Comparison of ENCODE assay signal across 27 cellular contexts in the genomic region with DNA sequence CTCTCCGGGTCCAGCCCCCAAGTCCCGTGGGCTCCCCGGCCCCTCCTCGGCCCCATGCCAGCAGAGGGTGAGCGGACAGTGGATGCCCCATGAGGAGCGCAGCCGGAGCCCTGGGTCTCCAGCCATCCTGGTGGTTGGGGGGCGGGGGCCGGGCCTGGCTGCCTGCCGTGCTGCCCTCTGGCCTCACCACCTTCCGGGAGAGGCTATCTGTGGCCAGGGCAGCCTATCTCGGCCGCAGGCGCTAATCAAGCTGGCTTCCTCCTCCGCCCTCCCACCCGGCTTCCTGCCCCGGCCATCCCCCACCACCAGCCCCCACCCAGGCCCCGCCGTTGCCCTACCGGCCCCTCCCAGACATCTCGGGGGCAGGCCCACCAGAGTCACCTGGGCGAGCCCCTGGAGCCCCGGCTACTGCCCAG. TPM values are rescaled to one million over a fixed set of nuclear protein-coding genes. Genes with fewer than 3 reads are reported as not detected.
DNase-seq lines count a peak whose midpoint lies in the region; ATAC-seq and TF ChIP-seq lines count a peak whose summit lies in the region.
"Had no signal": no experiment of that assay in that cellular context is flagged by ENCODE, and none has a peak within 500 bp of the region (broad histone marks: within the 10 kb centered on the region; RNA-seq: fewer than 3 reads in every experiment).

No MANE protein-coding gene starts in this region.

- H3K27me3 ChIP-seq in right atrium auricular region (no peaks in the 10 kb centered on the region), aorta (ENCODE audit: control insufficient read depth in 1 of 2, insufficient read depth in 2 of 2, low read length in 1 of 2) (no peaks in the 10 kb centered on the region)
- H3K27me3 ChIP-seq: ascending aorta had no signal

- H3K27me3 Mint-ChIP-seq in natural killer cell treated with Interleukin-12 subunit alpha and Interleukin-12 subunit beta and Interleukin-15 and Interleukin-18, amount 100 ng/mL, for 72 hours: no peaks in the 10 kb centered on the region
- no peaks in the 10 kb centered on the region for H3K27me3 Mint-ChIP-seq in naive thymus-derived CD8-positive, alpha-beta T cell
- H3K27me3 Mint-ChIP-seq: activated naive CD8-positive, alpha-beta T cell; central memory CD8-positive, alpha-beta T cell had no signal

- H3K27ac Mint-ChIP-seq in natural killer cell treated with Interleukin-12 subunit alpha and Interleukin-12 subunit beta and Interleukin-15 and Interleukin-18, amount 100 ng/mL, for 72 hours: peak overlapping the region; percentile 53 to 78
- H3K27ac Mint-ChIP-seq in naive thymus-derived CD8-positive, alpha-beta T cell: no peak overlapping the region
- H3K27ac Mint-ChIP-seq: activated naive CD8-positive, alpha-beta T cell; GM23338; WTC11 had no signal

- ATAC-seq in natural killer cell treated with Interleukin-12 subunit alpha and Interleukin-12 subunit beta and Interleukin-15 and Interleukin-18, amount 100 ng/mL, for 72 hours: peak; percentile 57 to 76
- ATAC-seq in naive thymus-derived CD8-positive, alpha-beta T cell: no peak
- no peak for ATAC-seq in aorta (ENCODE audit: low FRiP score)
- ATAC-seq: GM12878; GM23338; SK-N-SH treated with all-trans-retinoic acid at 6 μM for 48 hours; stimulated activated effector memory CD8-positive, alpha-beta T cell treated with anti-CD3 and anti-CD28 coated beads, Interleukin-12 subunit alpha, Interleukin-12 subunit beta, amount 100 ng/mL, for 72 hours; WTC11 had no signal

- H3K9me3 ChIP-seq in right atrium auricular region (no peaks in the 10 kb centered on the region), aorta (ENCODE audit: control insufficient read depth, low read length) (no peaks in the 10 kb centered on the region)
- H3K9me3 ChIP-seq: ascending aorta, Caco-2, thoracic aorta had no signal

- H3K36me3 ChIP-seq in right atrium auricular region: no peaks in the 10 kb centered on the region
- no peaks in the 10 kb centered on the region for H3K36me3 ChIP-seq in aorta (ENCODE audit: control insufficient read depth in 1 of 2, insufficient read depth in 2 of 2, low read length in 1 of 2)
- H3K36me3 ChIP-seq: ascending aorta, thoracic aorta had no signal

- H3K36me3 Mint-ChIP-seq in natural killer cell treated with Interleukin-12 subunit alpha and Interleukin-12 subunit beta and Interleukin-15 and Interleukin-18, amount 100 ng/mL, for 72 hours: no peaks in the 10 kb centered on the region
- H3K36me3 Mint-ChIP-seq in naive thymus-derived CD8-positive, alpha-beta T cell: no peaks in the 10 kb centered on the region
- H3K36me3 Mint-ChIP-seq: activated naive CD8-positive, alpha-beta T cell; WTC11 had no signal

- DNase-seq in NCI-H226 (peak; percentile 65), dermis blood vessel endothelial cell (peak; percentile 72), right atrium auricular region (ENCODE audit: low spot score) (no peak), aorta (no peak), NCI-H2029 treated with DMSO at 0.1 percent for 48 hours (lab: John Stamatoyannopoulos, UW) (no peak)
- peak; percentile 73 for DNase-seq in natural killer cell treated with Interleukin-12 subunit alpha and Interleukin-12 subunit beta and Interleukin-15 and Interleukin-18, amount 100 ng/mL, for 72 hours (ENCODE audit: low spot score)
- no peak for DNase-seq in naive thymus-derived CD8-positive, alpha-beta T cell
- no peak for DNase-seq in activated naive CD4-positive, alpha-beta T cell treated with Interleukin-2 at 50 U/mL for 16 hours
- DNase-seq: Caco-2, DND-41, foreskin fibroblast, Kasumi-1, MV-4-11, NCI-H1694, NCI-H69, nucleus accumbens had no signal

- H3K4me1 Mint-ChIP-seq in natural killer cell treated with Interleukin-12 subunit alpha and Interleukin-12 subunit beta and Interleukin-15 and Interleukin-18, amount 100 ng/mL, for 72 hours (ENCODE audit: low read depth in 2 of 2): peaks cover 0 to 29% of the 10 kb centered on the region in 2 donors
- H3K4me1 Mint-ChIP-seq in naive thymus-derived CD8-positive, alpha-beta T cell: peaks cover 0 to 22% (median 13%) of the 10 kb centered on the region in 4 donors
- H3K4me1 Mint-ChIP-seq: GM23338, WTC11 had no signal

- no peak for TF ChIP-seq CTCF in right atrium auricular region (IDR thresholded peaks at IDR 0.05)

- H3K4me3 ChIP-seq in right atrium auricular region (peak overlapping the region in 1 of 2 donors; percentile 3), aorta (ENCODE audit: low read length in 2 of 2) (no peak overlapping the region)
- H3K4me3 ChIP-seq: ascending aorta, GM12878, GM23338, smooth muscle cell, thoracic aorta had no signal

- intact Hi-C loops in aorta (cut with DNase I): no loop called here

- POLR2A ChIA-PET in naive thymus-derived CD8-positive, alpha-beta T cell (lab: Charles Lee): no interaction called here

- H3K27ac ChIP-seq in right atrium auricular region: peak overlapping the region; percentile 71 to 81
- H3K27ac ChIP-seq in aorta (ENCODE audit: low read depth in 1 of 2, low read length in 2 of 2): no peak overlapping the region
- H3K27ac ChIP-seq: ascending aorta, RWPE1, thoracic aorta had no signal

- H3K4me3 Mint-ChIP-seq in natural killer cell treated with Interleukin-12 subunit alpha and Interleukin-12 subunit beta and Interleukin-15 and Interleukin-18, amount 100 ng/mL, for 72 hours: no peak overlapping the region
- H3K4me3 Mint-ChIP-seq in naive thymus-derived CD8-positive, alpha-beta T cell: no peak overlapping the region
- H3K4me3 Mint-ChIP-seq: activated naive CD8-positive, alpha-beta T cell; central memory CD8-positive, alpha-beta T cell; GM23338; stimulated activated effector memory CD8-positive, alpha-beta T cell treated with anti-CD3 and anti-CD28 coated beads, Interleukin-12 subunit alpha, Interleukin-12 subunit beta, amount 100 ng/mL, for 72 hours; WTC11 had no signal

- WGBS in aorta, 2 donors: 81 to 83% methylated on average over 21 to 23 of the region's 23 CpGs

- no peaks in the 10 kb centered on the region for H3K9me3 Mint-ChIP-seq in natural killer cell treated with Interleukin-12 subunit alpha and Interleukin-12 subunit beta and Interleukin-15 and Interleukin-18, amount 100 ng/mL, for 72 hours
- H3K9me3 Mint-ChIP-seq in naive thymus-derived CD8-positive, alpha-beta T cell: no peaks in the 10 kb centered on the region
- H3K9me3 Mint-ChIP-seq: central memory CD8-positive, alpha-beta T cell; GM23338; stimulated activated effector memory CD8-positive, alpha-beta T cell treated with anti-CD3 and anti-CD28 coated beads, Interleukin-12 subunit alpha, Interleukin-12 subunit beta, amount 100 ng/mL, for 72 hours; WTC11 had no signal

- peaks cover 0 to 32% of the 10 kb centered on the region in 2 donors for H3K4me1 ChIP-seq in right atrium auricular region
- no peaks in the 10 kb centered on the region for H3K4me1 ChIP-seq in aorta (ENCODE audit: control insufficient read depth in 1 of 2, insufficient read depth in 2 of 2, low read length in 2 of 2)
- H3K4me1 ChIP-seq: ascending aorta had no signal

RNA-seq across cellular contexts. Expression of gene ZFPM1, which starts 46.8 kb away (rescaled TPM):
- total RNA-seq in dermis blood vessel endothelial cell (1.4 and 1.6 TPM in 2 replicates), right atrium auricular region (1 to 10 TPM; 1.7 to 2.4 TPM), aorta (1 to 10 TPM; 4.1 to 8.8 TPM)
- 10 to 100 TPM; 23.5 to 24.5 TPM for total RNA-seq in natural killer cell treated with Interleukin-12 subunit alpha and Interleukin-12 subunit beta and Interleukin-15 and Interleukin-18, amount 100 ng/mL, for 72 hours
- 10 to 100 TPM; 10.6 to 10.8 TPM for total RNA-seq in naive thymus-derived CD8-positive, alpha-beta T cell
- under 1 TPM; 0.23 to 0.36 (median 0.28) TPM for polyA plus RNA-seq in naive thymus-derived CD8-positive, alpha-beta T cell
- polyA plus RNA-seq in aorta: 1 to 10 TPM in 1 of 2 donors, under 1 TPM in 1; 0.88 to 2.0 TPM

Comparison
In these comparisons a context has a peak if more than half of its experiments do, and no peak if none do; other contexts are left out.
1. DNase-seq: peak in NCI-H226 (single experiment), dermis blood vessel endothelial cell (single experiment) and natural killer cell treated with Interleukin-12 subunit alpha and Interleukin-12 subunit beta and Interleukin-15 and Interleukin-18, amount 100 ng/mL, for 72 hours (single experiment); none in right atrium auricular region (single experiment), naive thymus-derived CD8-positive, alpha-beta T cell (0 of 10), aorta (0 of 2), NCI-H2029 treated with DMSO at 0.1 percent for 48 hours (single experiment) and activated naive CD4-positive, alpha-beta T cell treated with Interleukin-2 at 50 U/mL for 16 hours (single experiment).
2. H3K27ac ChIP-seq: peak in right atrium auricular region (2 of 2); none in aorta (0 of 2).
3. ATAC-seq: peak in natural killer cell treated with Interleukin-12 subunit alpha and Interleukin-12 subunit beta and Interleukin-15 and Interleukin-18, amount 100 ng/mL, for 72 hours (2 of 2); none in naive thymus-derived CD8-positive, alpha-beta T cell (0 of 2) and aorta (single experiment).
4. H3K27ac Mint-ChIP-seq: peak in natural killer cell treated with Interleukin-12 subunit alpha and Interleukin-12 subunit beta and Interleukin-15 and Interleukin-18, amount 100 ng/mL, for 72 hours (2 of 2); none in naive thymus-derived CD8-positive, alpha-beta T cell (0 of 10).